In genomic region chr9:129826344-129826743, GRCh38 we compare ENCODE assay signal across 20 cellular contexts.
DNase-seq lines count a peak whose midpoint lies in the region; ATAC-seq and TF ChIP-seq lines count a peak whose summit lies in the region.
"Had no signal": no experiment of that assay in that cellular context is flagged by ENCODE, and none has a peak within 500 bp of the region (broad histone marks: within the 10 kb centered on the region; RNA-seq: fewer than 3 reads in every experiment).

No MANE protein-coding gene starts in this region.

- TF ChIP-seq CTCF in 22Rv1 (IDR thresholded peaks at IDR 0.05) (no peak), AG10803 (conservative IDR thresholded peaks at IDR 0.05; ENCODE audit: low read length) (no peak)

- H3K4me3 ChIP-seq in AG10803 (ENCODE audit: low read length) = no peak overlapping the region
- H3K4me3 ChIP-seq: BLaER1 treated with 17β-estradiol and CSF1 and Interleukin-3, amounts not matched to agents 10 nM and 100 nM had no signal

- peak; percentile 35 for TF ChIP-seq POLR2A in erythroblast (IDR thresholded peaks at IDR 0.05; ENCODE audit: low read length)

- intact Hi-C loops in posterior cingulate gyrus (cut with DNase I) = no loop called here

- DNase-seq in AG10803 (ENCODE audit: low read depth) (peak; percentile 59), NCI-H524 treated with DMSO at 0.1 percent for 48 hours (lab: John Stamatoyannopoulos, UW) (peak; percentile 43), erythroblast (lab: John Stamatoyannopoulos, UW) (peak; percentile 89 to 93), posterior cingulate gyrus (no peak), dedifferentiated amniotic fluid mesenchymal stem cell (ENCODE audit: extremely low spot score) (no peak)
- DNase-seq: CD8-positive, alpha-beta T cell; DND-41; H9; KBM-7; MM.1S; NCI-H1048; NCI-H1417 treated with DMSO at 0.1 percent for 48 hours; NCI-H187; NCI-H748 treated with DMSO at 0.1 percent for 48 hours had no signal

- ATAC-seq in HG03039 (IDR thresholded peaks at IDR 0.05; ENCODE audit: unreplicated experiment) = no peak
- ATAC-seq: CD8-positive, alpha-beta T cell; HepG2; Right ventricle myocardium inferior had no signal

- H3K27ac ChIP-seq in 22Rv1 = peak overlapping the region; percentile 18; the same call in 1 of the 2 replicates
- H3K27ac ChIP-seq: BLaER1 treated with 17β-estradiol and CSF1 and Interleukin-3, amounts not matched to agents 10 nM and 100 nM; HL-60 had no signal

Comparison
In these comparisons a context has a peak if more than half of its experiments do, and no peak if none do; other contexts are left out.
1. DNase-seq: peak in AG10803 (single experiment), NCI-H524 treated with DMSO at 0.1 percent for 48 hours (single experiment) and erythroblast (2 of 2); none in posterior cingulate gyrus (0 of 10) and dedifferentiated amniotic fluid mesenchymal stem cell (single experiment).